ENCODE assay signal across 20 cellular contexts in the genomic region with DNA sequence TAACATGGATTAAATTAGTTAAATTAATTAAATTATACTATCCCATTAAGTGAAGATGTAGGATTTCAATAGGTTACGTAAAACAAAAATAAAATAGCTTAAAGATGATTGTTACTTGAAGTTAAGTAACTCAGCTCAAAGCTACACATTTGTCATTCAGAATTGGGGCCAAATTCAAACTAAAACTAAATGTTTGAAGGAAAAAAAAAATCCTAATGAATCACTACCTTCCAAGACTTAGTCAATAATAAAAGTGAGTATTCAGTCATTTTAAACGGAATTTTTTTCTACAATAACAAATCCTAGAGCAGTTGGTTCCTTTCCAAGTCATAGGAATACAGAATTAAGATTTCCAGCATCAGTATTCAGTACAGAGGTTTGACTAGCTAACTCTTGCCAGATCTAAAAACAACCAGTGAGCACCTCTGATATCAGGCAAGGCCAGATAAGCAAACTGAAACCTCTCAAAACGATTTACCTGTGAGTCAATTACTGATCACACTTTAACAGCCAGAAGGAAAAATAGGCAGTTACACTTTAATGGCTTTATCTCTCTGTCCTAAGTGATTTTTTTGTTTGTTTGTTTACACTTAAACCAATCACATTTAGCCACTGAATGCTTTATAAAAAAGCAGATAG.
"Had no signal": no experiment of that assay in that cellular context is flagged by ENCODE, and none has a peak within 500 bp of the region (broad histone marks: within the 10 kb centered on the region; RNA-seq: fewer than 3 reads in every experiment).

No MANE protein-coding gene starts in this region.

- H3K36me3 ChIP-seq: esophagus squamous epithelium, left lung, pancreas, tibial artery had no signal

- FAIRE-seq: pancreas had no signal

- H3K4me3 Mint-ChIP-seq: activated CD4-positive, alpha-beta memory T cell treated with anti-CD3 and anti-CD28 coated beads, Interleukin-2, amount 10 ng/mL, durations not matched to agents 7 days and 5 days; activated CD8-positive, alpha-beta memory T cell treated with anti-CD3 and anti-CD28 coated beads, Interleukin-2, amount 10 ng/mL, durations not matched to agents 7 days and 5 days; activated naive CD8-positive, alpha-beta T cell treated with anti-CD3 and anti-CD28 coated beads for 36 hours; brain; naive B cell; neural crest cell had no signal

- H3K4me3 ChIP-seq: esophagus squamous epithelium, left lung, pancreas, tibial artery had no signal

- H3K27ac ChIP-seq: esophagus squamous epithelium, left lung, pancreas, tibial artery had no signal

- H3K27me3 Mint-ChIP-seq: activated CD4-positive, alpha-beta memory T cell treated with anti-CD3 and anti-CD28 coated beads, Interleukin-2, amount 10 ng/mL, durations not matched to agents 7 days and 5 days; activated CD8-positive, alpha-beta memory T cell treated with anti-CD3 and anti-CD28 coated beads, Interleukin-2, amount 10 ng/mL, durations not matched to agents 7 days and 5 days; activated naive CD8-positive, alpha-beta T cell treated with anti-CD3 and anti-CD28 coated beads for 36 hours; brain; naive B cell had no signal

- H3K36me3 Mint-ChIP-seq: activated CD8-positive, alpha-beta memory T cell treated with anti-CD3 and anti-CD28 coated beads, Interleukin-2, amount 10 ng/mL, durations not matched to agents 7 days and 5 days; activated naive CD8-positive, alpha-beta T cell treated with anti-CD3 and anti-CD28 coated beads for 36 hours had no signal

- H3K4me1 ChIP-seq: esophagus squamous epithelium, left lung, pancreas, tibial artery had no signal

- H3K27ac Mint-ChIP-seq: activated CD4-positive, alpha-beta memory T cell treated with anti-CD3 and anti-CD28 coated beads, Interleukin-2, amount 10 ng/mL, durations not matched to agents 7 days and 5 days; activated CD8-positive, alpha-beta memory T cell treated with anti-CD3 and anti-CD28 coated beads, Interleukin-2, amount 10 ng/mL, durations not matched to agents 7 days and 5 days; activated naive CD8-positive, alpha-beta T cell treated with anti-CD3 and anti-CD28 coated beads for 36 hours; brain; naive B cell had no signal

- H3K4me1 Mint-ChIP-seq: activated CD4-positive, alpha-beta memory T cell treated with anti-CD3 and anti-CD28 coated beads, Interleukin-2, amount 10 ng/mL, durations not matched to agents 7 days and 5 days; activated CD8-positive, alpha-beta memory T cell treated with anti-CD3 and anti-CD28 coated beads, Interleukin-2, amount 10 ng/mL, durations not matched to agents 7 days and 5 days; activated naive CD8-positive, alpha-beta T cell treated with anti-CD3 and anti-CD28 coated beads for 36 hours; naive B cell; neural crest cell had no signal

- DNase-seq: activated CD4-positive, alpha-beta memory T cell treated with anti-CD3 and anti-CD28 coated beads, Interleukin-2, amount 10 ng/mL, durations not matched to agents 7 days and 5 days; activated CD4-positive, alpha-beta T cell treated with anti-CD3 and anti-CD28 coated beads for 48 hours; activated CD4-positive, CD25-positive, alpha-beta regulatory T cell; activated CD8-positive, alpha-beta memory T cell treated with anti-CD3 and anti-CD28 coated beads, Interleukin-2, amount 10 ng/mL, durations not matched to agents 7 days and 5 days; activated naive CD8-positive, alpha-beta T cell treated with anti-CD3 and anti-CD28 coated beads for 36 hours; cortex of kidney; esophagus squamous epithelium; foreskin melanocyte; hypothalamus; left lung; naive B cell; pancreas; stimulated activated CD4-positive, alpha-beta T cell treated with anti-CD3 and anti-CD28 coated beads, Interleukin-1b, Interleukin-23, amount 100 ng/mL, for 48 hours; stimulated activated CD8-positive, alpha-beta memory T cell treated with anti-CD3 and anti-CD28 coated beads, Interleukin-4, amount 100 ng/mL, for 48 hours; stimulated activated naive CD4-positive, alpha-beta T cell treated with Interleukin-2 at 50 U/mL for 16 hours; substantia nigra; T1000; tibial artery had no signal

- H3K27me3 ChIP-seq: esophagus squamous epithelium, left lung, pancreas, tibial artery had no signal

- ATAC-seq: activated CD8-positive, alpha-beta memory T cell treated with anti-CD3 and anti-CD28 coated beads, Interleukin-2, amount 10 ng/mL, durations not matched to agents 7 days and 5 days; left lung; pancreas had no signal

- H3K9me3 ChIP-seq: esophagus squamous epithelium, pancreas had no signal
